ENCODE assay signal across 1 cellular context in the genomic region with DNA sequence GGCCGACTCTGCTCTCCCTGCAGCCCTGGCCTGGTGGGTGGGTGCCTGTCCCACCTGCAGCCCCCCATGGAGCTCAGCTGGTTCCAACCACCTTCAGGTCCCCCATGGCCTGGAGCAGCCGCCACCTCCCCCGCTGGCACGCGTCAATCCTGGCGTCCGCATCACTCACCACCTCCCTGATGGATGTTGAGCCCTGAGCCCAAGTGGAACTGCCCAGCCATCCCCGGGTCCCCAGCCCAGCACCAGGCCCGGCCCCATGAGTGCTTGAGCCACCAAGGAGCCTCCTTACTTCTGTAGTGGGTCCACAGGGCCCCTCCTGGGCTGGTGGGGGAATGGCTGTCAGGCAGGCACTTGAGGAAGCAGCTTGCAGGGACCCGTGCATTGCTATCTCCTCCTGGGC.
TF ChIP-seq lines count a peak whose summit lies in the region.

No MANE protein-coding gene starts in this region.

TF ChIP-seq in H1, 55 proteins besides CTCF, POLR2A, EP300 and RAD21:
- TF ChIP-seq CTBP2 (IDR thresholded peaks at IDR 0.05; ENCODE audit: borderline replicate concordance, insufficient read depth, insufficient read length, low read length) (no peak), TCF12 (IDR thresholded peaks at IDR 0.05; ENCODE audit: low read depth, low read length) (no peak)
- TF ChIP-seq, protein P1, sequence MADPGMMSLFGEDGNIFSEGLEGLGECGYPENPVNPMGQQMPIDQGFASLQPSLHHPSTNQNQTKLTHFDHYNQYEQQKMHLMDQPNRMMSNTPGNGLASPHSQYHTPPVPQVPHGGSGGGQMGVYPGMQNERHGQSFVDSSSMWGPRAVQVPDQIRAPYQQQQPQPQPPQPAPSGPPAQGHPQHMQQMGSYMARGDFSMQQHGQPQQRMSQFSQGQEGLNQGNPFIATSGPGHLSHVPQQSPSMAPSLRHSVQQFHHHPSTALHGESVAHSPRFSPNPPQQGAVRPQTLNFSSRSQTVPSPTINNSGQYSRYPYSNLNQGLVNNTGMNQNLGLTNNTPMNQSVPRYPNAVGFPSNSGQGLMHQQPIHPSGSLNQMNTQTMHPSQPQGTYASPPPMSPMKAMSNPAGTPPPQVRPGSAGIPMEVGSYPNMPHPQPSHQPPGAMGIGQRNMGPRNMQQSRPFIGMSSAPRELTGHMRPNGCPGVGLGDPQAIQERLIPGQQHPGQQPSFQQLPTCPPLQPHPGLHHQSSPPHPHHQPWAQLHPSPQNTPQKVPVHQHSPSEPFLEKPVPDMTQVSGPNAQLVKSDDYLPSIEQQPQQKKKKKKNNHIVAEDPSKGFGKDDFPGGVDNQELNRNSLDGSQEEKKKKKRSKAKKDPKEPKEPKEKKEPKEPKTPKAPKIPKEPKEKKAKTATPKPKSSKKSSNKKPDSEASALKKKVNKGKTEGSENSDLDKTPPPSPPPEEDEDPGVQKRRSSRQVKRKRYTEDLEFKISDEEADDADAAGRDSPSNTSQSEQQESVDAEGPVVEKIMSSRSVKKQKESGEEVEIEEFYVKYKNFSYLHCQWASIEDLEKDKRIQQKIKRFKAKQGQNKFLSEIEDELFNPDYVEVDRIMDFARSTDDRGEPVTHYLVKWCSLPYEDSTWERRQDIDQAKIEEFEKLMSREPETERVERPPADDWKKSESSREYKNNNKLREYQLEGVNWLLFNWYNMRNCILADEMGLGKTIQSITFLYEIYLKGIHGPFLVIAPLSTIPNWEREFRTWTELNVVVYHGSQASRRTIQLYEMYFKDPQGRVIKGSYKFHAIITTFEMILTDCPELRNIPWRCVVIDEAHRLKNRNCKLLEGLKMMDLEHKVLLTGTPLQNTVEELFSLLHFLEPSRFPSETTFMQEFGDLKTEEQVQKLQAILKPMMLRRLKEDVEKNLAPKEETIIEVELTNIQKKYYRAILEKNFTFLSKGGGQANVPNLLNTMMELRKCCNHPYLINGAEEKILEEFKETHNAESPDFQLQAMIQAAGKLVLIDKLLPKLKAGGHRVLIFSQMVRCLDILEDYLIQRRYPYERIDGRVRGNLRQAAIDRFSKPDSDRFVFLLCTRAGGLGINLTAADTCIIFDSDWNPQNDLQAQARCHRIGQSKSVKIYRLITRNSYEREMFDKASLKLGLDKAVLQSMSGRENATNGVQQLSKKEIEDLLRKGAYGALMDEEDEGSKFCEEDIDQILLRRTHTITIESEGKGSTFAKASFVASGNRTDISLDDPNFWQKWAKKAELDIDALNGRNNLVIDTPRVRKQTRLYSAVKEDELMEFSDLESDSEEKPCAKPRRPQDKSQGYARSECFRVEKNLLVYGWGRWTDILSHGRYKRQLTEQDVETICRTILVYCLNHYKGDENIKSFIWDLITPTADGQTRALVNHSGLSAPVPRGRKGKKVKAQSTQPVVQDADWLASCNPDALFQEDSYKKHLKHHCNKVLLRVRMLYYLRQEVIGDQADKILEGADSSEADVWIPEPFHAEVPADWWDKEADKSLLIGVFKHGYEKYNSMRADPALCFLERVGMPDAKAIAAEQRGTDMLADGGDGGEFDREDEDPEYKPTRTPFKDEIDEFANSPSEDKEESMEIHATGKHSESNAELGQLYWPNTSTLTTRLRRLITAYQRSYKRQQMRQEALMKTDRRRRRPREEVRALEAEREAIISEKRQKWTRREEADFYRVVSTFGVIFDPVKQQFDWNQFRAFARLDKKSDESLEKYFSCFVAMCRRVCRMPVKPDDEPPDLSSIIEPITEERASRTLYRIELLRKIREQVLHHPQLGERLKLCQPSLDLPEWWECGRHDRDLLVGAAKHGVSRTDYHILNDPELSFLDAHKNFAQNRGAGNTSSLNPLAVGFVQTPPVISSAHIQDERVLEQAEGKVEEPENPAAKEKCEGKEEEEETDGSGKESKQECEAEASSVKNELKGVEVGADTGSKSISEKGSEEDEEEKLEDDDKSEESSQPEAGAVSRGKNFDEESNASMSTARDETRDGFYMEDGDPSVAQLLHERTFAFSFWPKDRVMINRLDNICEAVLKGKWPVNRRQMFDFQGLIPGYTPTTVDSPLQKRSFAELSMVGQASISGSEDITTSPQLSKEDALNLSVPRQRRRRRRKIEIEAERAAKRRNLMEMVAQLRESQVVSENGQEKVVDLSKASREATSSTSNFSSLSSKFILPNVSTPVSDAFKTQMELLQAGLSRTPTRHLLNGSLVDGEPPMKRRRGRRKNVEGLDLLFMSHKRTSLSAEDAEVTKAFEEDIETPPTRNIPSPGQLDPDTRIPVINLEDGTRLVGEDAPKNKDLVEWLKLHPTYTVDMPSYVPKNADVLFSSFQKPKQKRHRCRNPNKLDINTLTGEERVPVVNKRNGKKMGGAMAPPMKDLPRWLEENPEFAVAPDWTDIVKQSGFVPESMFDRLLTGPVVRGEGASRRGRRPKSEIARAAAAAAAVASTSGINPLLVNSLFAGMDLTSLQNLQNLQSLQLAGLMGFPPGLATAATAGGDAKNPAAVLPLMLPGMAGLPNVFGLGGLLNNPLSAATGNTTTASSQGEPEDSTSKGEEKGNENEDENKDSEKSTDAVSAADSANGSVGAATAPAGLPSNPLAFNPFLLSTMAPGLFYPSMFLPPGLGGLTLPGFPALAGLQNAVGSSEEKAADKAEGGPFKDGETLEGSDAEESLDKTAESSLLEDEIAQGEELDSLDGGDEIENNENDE (IDR thresholded peaks at IDR 0.05; ENCODE audit: insufficient replicate concordance, low read length) = no peak
